Comparison of ENCODE assay signal across 10 cellular contexts in genomic region chr11:128208329-128209220, GRCh38.
DNase-seq lines count a peak whose midpoint lies in the region; ATAC-seq and TF ChIP-seq lines count a peak whose summit lies in the region.
"Had no signal": no experiment of that assay in that cellular context is flagged by ENCODE, and none has a peak within 500 bp of the region (broad histone marks: within the 10 kb centered on the region; RNA-seq: fewer than 3 reads in every experiment).

No MANE protein-coding gene starts in this region.

- H3K9me3 ChIP-seq in SK-N-SH = no peaks in the 10 kb centered on the region

- H4K20me1 ChIP-seq in SK-N-SH (ENCODE audit: insufficient read depth) = no peaks in the 10 kb centered on the region

- POLR2A ChIA-PET in SK-N-SH (lab: Yijun Ruan, JAX) = no interaction called here

- H3K4me3 ChIP-seq in SK-N-SH (ENCODE audit: low read depth in 2 of 2, low read length in 1 of 2) (0 out of 4 replicates have a peak overlapping the region, but pooled peaks of 1 of the 2 experiments have one; percentile 18), skeletal muscle cell (ENCODE audit: low read depth, low read length) (no peak overlapping the region)

- peak overlapping the region; percentile 74 for H3K4me2 ChIP-seq in SK-N-SH

- H3K4me1 ChIP-seq in SK-N-SH (ENCODE audit: control insufficient read depth in 1 of 2, insufficient read depth in 2 of 2, low read depth in 1 of 2, low read length in 1 of 2) (peaks cover 0 to 37% of the 10 kb centered on the region in 2 experiments; a peak in 3 of 4 replicates), foreskin keratinocyte (peaks cover 52% of the 10 kb centered on the region)

- H3K9ac ChIP-seq in SK-N-SH = peak overlapping the region; percentile 69; the same call in 1 of the 2 replicates

- no peak for TF ChIP-seq POLR2A in GM18505 (IDR thresholded peaks at IDR 0.05; ENCODE audit: borderline replicate concordance, extremely low read depth, insufficient read depth, insufficient read length)

- peaks cover 49% of the 10 kb centered on the region for H3F3A ChIP-seq in SK-N-SH (replicated peaks; ENCODE audit: insufficient read depth)

- TF ChIP-seq EP300 in SK-N-SH (IDR thresholded peaks at IDR 0.05; ENCODE audit: borderline replicate concordance in 1 of 2, low read depth in 1 of 2, low read length in 1 of 2) = peak in 1 of 2 experiments; percentile 94; a peak in 3 of 4 replicates

- in situ Hi-C loops in G401 (cut with HindIII; ENCODE audit: low sequenced_read_pairs) = no loop called here

- no peaks in the 10 kb centered on the region for H3K27me3 ChIP-seq in SK-N-SH (ENCODE audit: insufficient read depth)
- no peaks in the 10 kb centered on the region for H3K27me3 ChIP-seq in foreskin keratinocyte

- WGBS in SK-N-SH (ENCODE audit: low lambda C conversion rate) = 26% methylated on average over 6 of the region's 6 CpGs

- peak; percentile 7 for DNase-seq in G401 (ENCODE audit: low spot score)
- DNase-seq in SK-N-SH = no peak
- peak; percentile 97 for DNase-seq in foreskin keratinocyte
- DNase-seq in skeletal muscle cell (ENCODE audit: low read depth) = peak; percentile 96
- DNase-seq in NCI-H187 treated with DMSO at 0.1 percent for 48 hours (lab: John Stamatoyannopoulos, UW) = no peak
- DNase-seq: activated T-cell treated with anti-CD3 and anti-CD28 coated beads, Interleukin-2, amount 50 U/mL, for 1 hour; stimulated activated CD4-positive, alpha-beta T cell treated with anti-CD3 and anti-CD28 coated beads, Interleukin-2, amount 100 ng/mL, for 24 hours had no signal

- no peak for TF ChIP-seq CTCF in SK-N-SH (IDR thresholded peaks at IDR 0.05)
- no peak for TF ChIP-seq CTCF in foreskin keratinocyte (conservative IDR thresholded peaks at IDR 0.05)

- no peaks in the 10 kb centered on the region for H3K79me2 ChIP-seq in SK-N-SH (ENCODE audit: insufficient read depth)

- ATAC-seq in foreskin keratinocyte (peak; percentile 64), GM18505 (IDR thresholded peaks at IDR 0.05; ENCODE audit: unreplicated experiment) (no peak), HG03354 (IDR thresholded peaks at IDR 0.05; ENCODE audit: poor library complexity, severe bottlenecking, unreplicated experiment) (no peak), HG02642 (IDR thresholded peaks at IDR 0.05; ENCODE audit: poor library complexity, unreplicated experiment) (no peak)

- H2AFZ ChIP-seq in SK-N-SH (ENCODE audit: low read depth) = no peak overlapping the region

- H3K27ac ChIP-seq in SK-N-SH (ENCODE audit: low read depth in 2 of 2, low read length in 1 of 2) (peak overlapping the region; percentile 75 to 95), foreskin keratinocyte (peak overlapping the region; percentile 96)

- H3K9me2 ChIP-seq in SK-N-SH = no peaks in the 10 kb centered on the region

- CTCF ChIA-PET in SK-N-SH (lab: Yijun Ruan, JAX) = interaction anchor here (1.3 to 1.5 kb wide), 2 partner anchors 9 to 51 kb away, joined by 3 to 4 read pairs; no protein-coding TSS in a partner anchor

- peaks cover 0 to 4% of the 10 kb centered on the region in 2 experiments for H3K36me3 ChIP-seq in SK-N-SH (replicated peaks in 1 of 2; ENCODE audit: control insufficient read depth in 1 of 2, insufficient read depth in 2 of 2, low read length in 1 of 2)

- no peak for TF ChIP-seq RAD21 in SK-N-SH (IDR thresholded peaks at IDR 0.05; ENCODE audit: low read length)

TF ChIP-seq in SK-N-SH, 30 proteins besides CTCF, POLR2A, EP300 and RAD21 (continues in another document):
- TF ChIP-seq POLR2AphosphoS5 (IDR thresholded peaks at IDR 0.05; ENCODE audit: low read depth, low read length) = peak; percentile 70; the same call in 1 of the 2 replicates
- TF ChIP-seq SIN3A (IDR thresholded peaks at IDR 0.05; ENCODE audit: borderline replicate concordance, low read depth, low read length) = no peak
- TF ChIP-seq MAX (IDR thresholded peaks at IDR 0.05; ENCODE audit: low read depth) = peak; percentile 80
- TF ChIP-seq IRF3 (IDR thresholded peaks at IDR 0.05; ENCODE audit: low read depth, low read length) = no peak
- TF ChIP-seq RXRA (IDR thresholded peaks at IDR 0.05; ENCODE audit: borderline replicate concordance, low read depth) = peak; percentile 70; the same call in 1 of the 2 replicates
- peak; percentile 93 for TF ChIP-seq TCF12 (IDR thresholded peaks at IDR 0.05)
- no peak for TF ChIP-seq FOXJ3 (CRISPR knock-in tag; IDR thresholded peaks at IDR 0.05)
- peak; percentile 100 for TF ChIP-seq NFIC (IDR thresholded peaks at IDR 0.05; ENCODE audit: borderline replicate concordance)
- no peak for TF ChIP-seq USF2 (IDR thresholded peaks at IDR 0.05; ENCODE audit: borderline replicate concordance, low read depth, low read length)
- peak; percentile 67; the same call in 1 of the 2 replicates for TF ChIP-seq MEF2A (IDR thresholded peaks at IDR 0.05; ENCODE audit: borderline replicate concordance, low read depth)
- peak; percentile 90 for TF ChIP-seq FOSL2 (IDR thresholded peaks at IDR 0.05; ENCODE audit: borderline replicate concordance, low read depth)
- TF ChIP-seq REST (IDR thresholded peaks at IDR 0.05; ENCODE audit: low read depth, low read length) = peak; percentile 60; the same call in 1 of the 2 replicates
- peak; percentile 94 for TF ChIP-seq JUND (IDR thresholded peaks at IDR 0.05)
- TF ChIP-seq TEAD4 (IDR thresholded peaks at IDR 0.05; ENCODE audit: borderline replicate concordance, insufficient read depth) = peak; percentile 94
- TF ChIP-seq PBX3 (IDR thresholded peaks at IDR 0.05) = peak; percentile 90
- TF ChIP-seq GABPA (IDR thresholded peaks at IDR 0.05; ENCODE audit: low read depth) = no peak

Comparison
In these comparisons a context has a peak if more than half of its experiments do, and no peak if none do; other contexts are left out.
1. DNase-seq: peak in G401 (single experiment), foreskin keratinocyte (2 of 2) and skeletal muscle cell (single experiment); none in SK-N-SH (single experiment) and NCI-H187 treated with DMSO at 0.1 percent for 48 hours (single experiment).